Comparison of ENCODE assay signal across 23 cellular contexts in the genomic region with DNA sequence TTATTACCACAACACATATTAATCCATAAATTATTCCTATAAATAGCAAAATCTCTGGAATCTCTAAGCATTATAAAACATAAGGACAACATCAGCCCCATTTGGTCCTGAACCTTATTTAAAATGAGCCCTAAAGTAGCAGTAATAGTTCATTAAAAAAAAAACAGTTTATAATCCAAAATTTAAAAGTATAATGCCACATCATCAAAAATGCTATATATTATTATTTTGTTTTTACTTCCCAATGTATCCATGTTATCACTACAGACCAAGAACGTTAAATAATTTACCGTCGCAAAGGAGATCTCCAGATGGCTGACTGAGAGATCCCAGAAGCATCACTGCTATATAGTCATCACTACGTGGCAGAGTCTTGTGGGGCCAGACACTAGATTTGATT. TPM values are rescaled to one million over a fixed set of nuclear protein-coding genes. Genes with fewer than 3 reads are reported as not detected.
DNase-seq lines count a peak whose midpoint lies in the region; ATAC-seq and TF ChIP-seq lines count a peak whose summit lies in the region.
"Had no signal": no experiment of that assay in that cellular context is flagged by ENCODE, and none has a peak within 500 bp of the region (broad histone marks: within the 10 kb centered on the region; RNA-seq: fewer than 3 reads in every experiment).

No MANE protein-coding gene starts in this region.

- H2AK9ac ChIP-seq in IMR-90 (replicated peaks; ENCODE audit: low read depth, low read length, poor library complexity): no peak overlapping the region

- no TSS peak for BruUV-seq in A673 (replicated peaks; lab: Mats Ljungman, UMichigan)
- BruUV-seq in IMR-90 (replicated peaks; lab: Mats Ljungman, UMichigan): no TSS peak
- no TSS peak for BruUV-seq in mammary epithelial cell (replicated peaks; lab: Mats Ljungman, UMichigan)

- H3K9me1 ChIP-seq in IMR-90 (ENCODE audit: insufficient read depth, low read length): no peaks in the 10 kb centered on the region

- H3K18ac ChIP-seq in IMR-90 (ENCODE audit: low read depth, low read length): no peak overlapping the region

- no peak for TF ChIP-seq RAD21 in IMR-90 (IDR thresholded peaks at IDR 0.05; ENCODE audit: low read length)

- peak overlapping the region; percentile 37 for H3K27ac ChIP-seq in A673 (ENCODE audit: low read depth, low read length, poor library complexity, severe bottlenecking)
- H3K27ac ChIP-seq in IMR-90 (ENCODE audit: insufficient read depth, low read length): no peak overlapping the region
- H3K27ac ChIP-seq in brain microvascular endothelial cell: peak overlapping the region; percentile 52
- no peak overlapping the region for H3K27ac ChIP-seq in mammary epithelial cell (ENCODE audit: insufficient read depth, low read depth, low read length)
- H3K27ac ChIP-seq: BLaER1, SJSA1 had no signal

- H3K79me1 ChIP-seq in IMR-90 (ENCODE audit: low read depth in 1 of 2, low read length in 2 of 2): no peaks in the 10 kb centered on the region

- no peak overlapping the region for H4K8ac ChIP-seq in IMR-90 (ENCODE audit: low read depth in 2 of 2, low read length in 2 of 2)

- H2BK5ac ChIP-seq in IMR-90 (ENCODE audit: low read depth, low read length, poor library complexity, severe bottlenecking): no peak overlapping the region

- no peaks in the 10 kb centered on the region for H3K9me3 ChIP-seq in A673 (ENCODE audit: low read depth, low read length, poor library complexity, severe bottlenecking)
- no peaks in the 10 kb centered on the region for H3K9me3 ChIP-seq in IMR-90 (ENCODE audit: control insufficient read depth, insufficient read depth, low read length)
- H3K9me3 ChIP-seq in mammary epithelial cell (replicated peaks; ENCODE audit: insufficient read depth, low read length): no peaks in the 10 kb centered on the region
- H3K9me3 ChIP-seq: BLaER1, SJSA1 had no signal

- WGBS in IMR-90 (ENCODE audit: extremely low coverage in 2 of 2, insufficient read length in 1 of 2), 2 experiments: no CpG with 5 or more reads among the region's 4 CpGs
- 62% methylated on average over 4 of the region's 4 CpGs for WGBS in mammary epithelial cell (ENCODE audit: low coverage, missing lambda C conversion rate)

- peaks cover 16% of the 10 kb centered on the region for H3K4me1 Mint-ChIP-seq in osteocyte (ENCODE audit: unreplicated experiment)
- H3K4me1 Mint-ChIP-seq in effector memory CD8-positive, alpha-beta T cell (ENCODE audit: low read depth in 2 of 2): no peaks in the 10 kb centered on the region
- H3K4me1 Mint-ChIP-seq: CD4-positive, CD25-positive, alpha-beta regulatory T cell had no signal

- H3K9ac ChIP-seq in IMR-90 (ENCODE audit: low read depth, low read length) (no peak overlapping the region), mammary epithelial cell (ENCODE audit: insufficient read depth, low read length) (no peak overlapping the region)
- H3K9ac ChIP-seq: BLaER1 had no signal

- no peaks in the 10 kb centered on the region for H3K79me2 ChIP-seq in mammary epithelial cell (ENCODE audit: insufficient read depth, low read length)

- intact Hi-C loops in A673 (cut with micrococcal nuclease; ENCODE audit: unreplicated experiment) (no loop called here), IMR-90 (cut with micrococcal nuclease) (no loop called here), mammary epithelial cell (cut with micrococcal nuclease) (no loop called here)

- no peak overlapping the region for H2AK5ac ChIP-seq in IMR-90 (ENCODE audit: low read depth, low read length)

- no peaks in the 10 kb centered on the region for H3K27me3 Mint-ChIP-seq in osteocyte (ENCODE audit: unreplicated experiment)
- no peaks in the 10 kb centered on the region for H3K27me3 Mint-ChIP-seq in effector memory CD8-positive, alpha-beta T cell
- H3K27me3 Mint-ChIP-seq: CD4-positive, CD25-positive, alpha-beta regulatory T cell had no signal

- H3K56ac ChIP-seq in IMR-90 (ENCODE audit: extremely low read depth, insufficient read depth, low read length): no peak overlapping the region

- peak overlapping the region; percentile 92 for H3K27ac Mint-ChIP-seq in osteocyte (ENCODE audit: unreplicated experiment)
- H3K27ac Mint-ChIP-seq in effector memory CD8-positive, alpha-beta T cell: no peak overlapping the region
- H3K27ac Mint-ChIP-seq: CD4-positive, CD25-positive, alpha-beta regulatory T cell had no signal

- no peak overlapping the region for H3K4me3 Mint-ChIP-seq in osteocyte (ENCODE audit: unreplicated experiment)
- no peak overlapping the region for H3K4me3 Mint-ChIP-seq in effector memory CD8-positive, alpha-beta T cell
- H3K4me3 Mint-ChIP-seq: CD4-positive, CD25-positive, alpha-beta regulatory T cell had no signal

- POLR2A ChIA-PET in A673 (lab: Charles Lee; ENCODE audit: low non-redundant PET) (no interaction called here), IMR-90 (lab: Charles Lee; ENCODE audit: unreplicated experiment) (no interaction called here)

- H3K4me2 ChIP-seq in IMR-90 (ENCODE audit: low read depth, low read length) (no peak overlapping the region), mammary epithelial cell (ENCODE audit: insufficient read depth, low read depth, low read length) (no peak overlapping the region)
- H3K4me2 ChIP-seq: BLaER1 had no signal

- no peak overlapping the region for H2BK120ac ChIP-seq in IMR-90 (ENCODE audit: low read depth, low read length)

- no peak for TF ChIP-seq POLR2A in IMR-90 (IDR thresholded peaks at IDR 0.05; ENCODE audit: low read depth, low read length)

- H4K20me1 ChIP-seq in IMR-90 (ENCODE audit: insufficient read depth, low read length): no peaks in the 10 kb centered on the region
- H4K20me1 ChIP-seq in mammary epithelial cell (ENCODE audit: insufficient read depth, low read length): no peaks in the 10 kb centered on the region
- H4K20me1 ChIP-seq: BLaER1 had no signal

- ATAC-seq in IMR-90 (ENCODE audit: low read depth): no peak
- ATAC-seq in effector memory CD8-positive, alpha-beta T cell (replicated peaks): no peak
- ATAC-seq: PC-3 had no signal

- DNase-seq in A673 (ENCODE audit: low spot score) (no peak), IMR-90 (no peak), brain microvascular endothelial cell (no peak), osteocyte (ENCODE audit: extremely low spot score, unreplicated experiment) (no peak), mammary epithelial cell (no peak), activated gamma-delta T cell treated with Interleukin-2 at 50 U/mL for 16 hours (no peak)
- no peak for DNase-seq in effector memory CD8-positive, alpha-beta T cell
- DNase-seq: CD4-positive, CD25-positive, alpha-beta regulatory T cell; DMS153; KG1; NCI-H1048; NCI-H1417; NCI-H1694 treated with DMSO at 0.1 percent for 48 hours; NCI-H2081; NCI-H2171; NCI-H510A treated with DMSO at 0.1 percent for 48 hours; NCI-H748 treated with DMSO at 0.1 percent for 48 hours; NK-92 treated with Interleukin-12 subunit alpha and Interleukin-12 subunit beta, amount 100 ng/mL, for 24 hours had no signal

- H3K14ac ChIP-seq in IMR-90 (replicated peaks; ENCODE audit: low read depth, low read length): no peak overlapping the region

- no peaks in the 10 kb centered on the region for H3K9me3 Mint-ChIP-seq in osteocyte (ENCODE audit: unreplicated experiment)
- no peaks in the 10 kb centered on the region for H3K9me3 Mint-ChIP-seq in effector memory CD8-positive, alpha-beta T cell

- H3K4me3 ChIP-seq in A673 (ENCODE audit: low read depth, low read length, poor library complexity, severe bottlenecking): no peak overlapping the region
- no peak overlapping the region for H3K4me3 ChIP-seq in IMR-90 (ENCODE audit: insufficient read depth, low read depth, low read length)
- no peak overlapping the region for H3K4me3 ChIP-seq in brain microvascular endothelial cell (ENCODE audit: low read depth, low read length)
- no peak overlapping the region for H3K4me3 ChIP-seq in mammary epithelial cell (replicated peaks in 1 of 3; ENCODE audit: insufficient read depth in 1 of 3, low read depth in 2 of 3, low read length in 3 of 3)
- H3K4me3 ChIP-seq: BLaER1, SJSA1 had no signal

- no peak for TF ChIP-seq CTCF in A673 (conservative IDR thresholded peaks at IDR 0.05; ENCODE audit: low read depth, low read length)
- TF ChIP-seq CTCF in IMR-90 (conservative IDR thresholded peaks at IDR 0.05; ENCODE audit: low read depth, low read length): no peak
- no peak for TF ChIP-seq CTCF in brain microvascular endothelial cell (IDR thresholded peaks at IDR 0.05; ENCODE audit: low read depth, low read length, missing control alignments)
- TF ChIP-seq CTCF in osteocyte (IDR thresholded peaks at IDR 0.05): no peak
- no peak for TF ChIP-seq CTCF in mammary epithelial cell (conservative IDR thresholded peaks at IDR 0.05 in 1 of 2, IDR thresholded peaks at IDR 0.05 in 1 of 2; ENCODE audit: extremely low read depth in 1 of 2, insufficient read depth in 1 of 2, low read depth in 1 of 2, low read length in 2 of 2)

- H3K36me3 ChIP-seq in A673 (ENCODE audit: insufficient read depth, low read length, poor library complexity, severe bottlenecking) (no peaks in the 10 kb centered on the region), IMR-90 (ENCODE audit: control insufficient read depth, insufficient read depth, low read length) (no peaks in the 10 kb centered on the region), brain microvascular endothelial cell (replicated peaks) (no peaks in the 10 kb centered on the region), mammary epithelial cell (ENCODE audit: insufficient read depth, low read length) (no peaks in the 10 kb centered on the region)
- H3K36me3 ChIP-seq: BLaER1, SJSA1 had no signal

- H3K23ac ChIP-seq in IMR-90 (ENCODE audit: low read depth, low read length): no peak overlapping the region

- no peaks in the 10 kb centered on the region for H3K36me3 Mint-ChIP-seq in osteocyte (ENCODE audit: unreplicated experiment)
- H3K36me3 Mint-ChIP-seq in effector memory CD8-positive, alpha-beta T cell (ENCODE audit: insufficient read depth): no peaks in the 10 kb centered on the region
- H3K36me3 Mint-ChIP-seq: CD4-positive, CD25-positive, alpha-beta regulatory T cell had no signal

- CTCF ChIA-PET in A673 (lab: Charles Lee) (no interaction called here), IMR-90 (lab: Yijun Ruan, JAX) (no interaction called here), mammary epithelial cell (lab: Charles Lee; ENCODE audit: low non-redundant PET) (no interaction called here)

- H4K91ac ChIP-seq in IMR-90 (ENCODE audit: insufficient read depth, low read depth, low read length): no peak overlapping the region

- no peaks in the 10 kb centered on the region for H3K27me3 ChIP-seq in A673 (replicated peaks; ENCODE audit: insufficient read depth, low read depth, low read length, poor library complexity)
- H3K27me3 ChIP-seq in IMR-90 (ENCODE audit: control insufficient read depth, insufficient read depth, low read length): no peaks in the 10 kb centered on the region
- no peaks in the 10 kb centered on the region for H3K27me3 ChIP-seq in brain microvascular endothelial cell (replicated peaks)
- H3K27me3 ChIP-seq in mammary epithelial cell (ENCODE audit: insufficient read depth, low read length): no peaks in the 10 kb centered on the region
- H3K27me3 ChIP-seq: BLaER1, SJSA1 had no signal

- in situ Hi-C loops in IMR-90 (cut with MboI; ENCODE audit: low sequenced_read_pairs): no loop called here
- in situ Hi-C loops in brain microvascular endothelial cell (cut with HindIII; ENCODE audit: low pct_ligation_motif_present, low sequenced_read_pairs): no loop called here
- in situ Hi-C loops in mammary epithelial cell (cut with MboI; ENCODE audit: low sequenced_read_pairs in 2 of 2): no loop called here

- dilution Hi-C loops in IMR-90 (cut with HindIII; ENCODE audit: low sequenced_read_pairs, unreplicated experiment) (no loop called here), mammary epithelial cell (cut with HindIII; ENCODE audit: low sequenced_read_pairs) (no loop called here)

- H2BK20ac ChIP-seq in IMR-90 (ENCODE audit: low read depth, low read length): no peak overlapping the region

- no peak overlapping the region for H4K5ac ChIP-seq in IMR-90 (ENCODE audit: low read depth, low read length)

- no peak overlapping the region for H3K4ac ChIP-seq in IMR-90 (ENCODE audit: low read depth, low read length)

- no peak overlapping the region for H2BK15ac ChIP-seq in IMR-90 (ENCODE audit: low read depth, low read length)

- H3K4me1 ChIP-seq in A673 (ENCODE audit: insufficient read depth, low read length, poor library complexity, severe bottlenecking) (peaks cover 27% of the 10 kb centered on the region), IMR-90 (ENCODE audit: control insufficient read depth, insufficient read depth, low read length) (no peaks in the 10 kb centered on the region), mammary epithelial cell (ENCODE audit: insufficient read depth, low read length) (no peaks in the 10 kb centered on the region)
- H3K4me1 ChIP-seq: BLaER1, SJSA1 had no signal

- H2AFZ ChIP-seq in IMR-90 (replicated peaks; ENCODE audit: low read length, poor library complexity) (no peak overlapping the region), mammary epithelial cell (ENCODE audit: low read depth, low read length) (no peak overlapping the region)

RNA-seq across cellular contexts. Expression of a gene that starts 19.6 kb away (rescaled TPM):
- total RNA-seq in A673 (2021): 5.3 and 5.4 TPM in 2 replicates
- total RNA-seq in IMR-90 (2012; rRNA removed): under 0.01 TPM in 2 replicates
- 0.03 TPM in 1 of 2 replicates, not detected in the other for polyA plus RNA-seq in IMR-90 (2012; rRNA removed)
- not detected in 2 replicates for polyA plus RNA-seq in IMR-90 (2012; cell fraction: cytosol; rRNA removed)
- polyA plus RNA-seq in IMR-90 (2012; cell fraction: nucleus; rRNA removed; ENCODE audit: low replicate concordance): 0.02 TPM in 1 of 2 replicates, not detected in the other
- 0.68 and 0.78 TPM in 2 replicates for total RNA-seq in osteocyte
- total RNA-seq in mammary epithelial cell: under 1 TPM in 1 of 2 donors, not detected in 1; 0.17 TPM
- not detected for polyA plus RNA-seq in mammary epithelial cell
- polyA minus RNA-seq in mammary epithelial cell: not detected
- total RNA-seq: CD4-positive, CD25-positive, alpha-beta regulatory T cell; HT-29; PC-3; T-helper 1 cell treated with Interleukin-12 subunit alpha and Interleukin-12 subunit beta and Interleukin-4 antibody, amounts not matched to agents 30 ng/mL and 1 ng/mL, for 36 hours had no signal
- polyA plus RNA-seq: CD4-positive, CD25-positive, alpha-beta regulatory T cell had no signal

Comparison
In these comparisons a context has a peak if more than half of its experiments do, and no peak if none do; other contexts are left out.
1. H3K27ac ChIP-seq: peak in A673 (single experiment) and brain microvascular endothelial cell (single experiment); none in IMR-90 (single experiment) and mammary epithelial cell (single experiment).